ENCODE assay signal across 26 cellular contexts in genomic region chr11:45165386-45165785, GRCh38.
"Had no signal": no experiment of that assay in that cellular context is flagged by ENCODE, and none has a peak within 500 bp of the region (broad histone marks: within the 10 kb centered on the region; RNA-seq: fewer than 3 reads in every experiment).

No MANE protein-coding gene starts in this region.

- H3K27me3 ChIP-seq: gastrocnemius medialis, neural progenitor cell, suprapubic skin had no signal

- H3K9me3 Mint-ChIP-seq: endodermal cell; mesothelial cell of epicardium; naive thymus-derived CD4-positive, alpha-beta T cell; nephron; neural progenitor cell; stimulated activated naive CD8-positive, alpha-beta T cell treated with anti-CD3 and anti-CD28 coated beads, Interleukin-15, Interleukin-2, amounts not matched to agents 100 ng/mL and 50 ng/mL, for 24 hours; type B pancreatic cell had no signal

- H3K4me2 ChIP-seq: neural progenitor cell had no signal

- DNase-seq: cerebellar nuclear complex; effector CD8-positive, alpha-beta T cell; endodermal cell; foreskin fibroblast; gastrocnemius medialis; head of caudate nucleus; mesenchymal stem cell; mucosa of descending colon; naive thymus-derived CD4-positive, alpha-beta T cell; psoas muscle; right cardiac atrium; stimulated activated CD4-positive, alpha-beta T cell treated with anti-CD3 and anti-CD28 coated beads, Interleukin-15, amount 100 ng/mL, for 24 hours; stimulated activated CD4-positive, alpha-beta T cell treated with anti-CD3 and anti-CD28 coated beads, Interleukin-2, amount 100 ng/mL, for 48 hours; stimulated activated naive B cell treated with anti-CD40 and anti-IgM and Interleukin-4, amounts not matched to agents 10 μg/mL and 1 μg/mL and 100 μg/mL, for 72 hours had no signal

- H3K4me3 Mint-ChIP-seq: endodermal cell; mesothelial cell of epicardium; naive thymus-derived CD4-positive, alpha-beta T cell; nephron; neural progenitor cell; stimulated activated naive B cell treated with anti-CD40 and anti-IgM and Interleukin-4, amounts not matched to agents 10 μg/mL and 1 μg/mL and 100 μg/mL, for 72 hours; stimulated activated naive CD8-positive, alpha-beta T cell treated with anti-CD3 and anti-CD28 coated beads, Interleukin-15, Interleukin-2, amounts not matched to agents 100 ng/mL and 50 ng/mL, for 24 hours; type B pancreatic cell had no signal

- H3K36me3 ChIP-seq: gastrocnemius medialis, neural progenitor cell, suprapubic skin had no signal

- ATAC-seq: esophagus mucosa; gastrocnemius medialis; mucosa of descending colon; naive thymus-derived CD4-positive, alpha-beta T cell; psoas muscle; right cardiac atrium; stimulated activated naive B cell treated with anti-CD40 and anti-IgM and Interleukin-4, amounts not matched to agents 10 μg/mL and 1 μg/mL and 100 μg/mL, for 72 hours had no signal

- H3K9me3 ChIP-seq: gastrocnemius medialis, mucosa of descending colon, psoas muscle, suprapubic skin had no signal

- FAIRE-seq: colon, keratinocyte, urothelium cell line had no signal

- H3K4me1 Mint-ChIP-seq: endodermal cell had no signal

- H3K27me3 Mint-ChIP-seq: stimulated activated naive B cell treated with anti-CD40 and anti-IgM and Interleukin-4, amounts not matched to agents 10 μg/mL and 1 μg/mL and 100 μg/mL, for 72 hours; stimulated activated naive CD8-positive, alpha-beta T cell treated with anti-CD3 and anti-CD28 coated beads, Interleukin-15, Interleukin-2, amounts not matched to agents 100 ng/mL and 50 ng/mL, for 24 hours; type B pancreatic cell had no signal

- H2AFZ ChIP-seq: neural progenitor cell had no signal

- H3K36me3 Mint-ChIP-seq: mesothelial cell of epicardium, neural progenitor cell, type B pancreatic cell had no signal

- H3K27ac ChIP-seq: epithelial cell of prostate, gastrocnemius medialis, neural progenitor cell, psoas muscle, skin epidermis, suprapubic skin had no signal

- H3K4me3 ChIP-seq: gastrocnemius medialis, mucosa of descending colon, neural progenitor cell, psoas muscle, skin epidermis, suprapubic skin had no signal

- H3K4me1 ChIP-seq: neural progenitor cell had no signal
